11 cellular contexts compared by ENCODE assay signal in the genomic region with DNA sequence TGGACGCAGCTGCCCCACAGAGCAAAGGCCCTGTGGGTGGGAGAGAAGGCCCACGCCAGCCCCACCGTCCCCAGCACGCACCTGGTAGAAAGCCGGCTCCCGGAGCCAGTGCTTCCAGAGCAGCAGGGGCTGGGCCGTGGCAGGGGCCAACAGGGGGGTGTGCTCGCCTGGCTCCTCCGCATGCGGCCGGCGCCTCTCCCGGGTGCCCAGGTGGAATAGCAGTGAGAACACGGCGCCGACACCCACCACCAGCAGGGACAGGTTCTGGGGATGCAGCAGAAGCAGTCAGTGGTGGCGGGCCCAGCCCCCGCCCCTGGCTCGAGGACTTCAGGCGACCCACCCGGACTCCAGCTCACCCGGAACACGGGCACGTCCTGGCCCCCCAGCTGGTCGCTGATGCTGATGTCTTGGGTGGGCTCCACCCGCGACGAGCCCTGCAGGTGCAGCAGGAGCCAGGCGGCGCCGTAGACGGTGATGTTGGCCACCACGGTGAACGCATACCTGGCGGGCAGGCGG. TPM values are rescaled to one million over a fixed set of nuclear protein-coding genes. Genes with fewer than 3 reads are reported as not detected.
"Had no signal": no experiment of that assay in that cellular context is flagged by ENCODE, and none has a peak within 500 bp of the region (broad histone marks: within the 10 kb centered on the region; RNA-seq: fewer than 3 reads in every experiment).

No MANE protein-coding gene starts in this region.

- FAIRE-seq: small intestine had no signal

- H3K27ac Mint-ChIP-seq: activated CD4-positive, alpha-beta memory T cell treated with anti-CD3 and anti-CD28 coated beads for 36 hours; activated T-helper 1 cell treated with anti-CD3 and anti-CD28 coated beads, Interleukin-12 subunit alpha, Interleukin-12 subunit beta, Interleukin-2, Interleukin-4 antibody, amounts not matched to agents 30 ng/mL and 10 ng/mL and 1 ng/mL, durations not matched to agents 14 hours and 24 hours and 36 hours; stimulated activated memory B cell treated with anti-CD40 and anti-IgM and Interleukin-4, amounts not matched to agents 10 μg/mL and 1 μg/mL and 100 μg/mL, for 72 hours had no signal

- H3K79me2 ChIP-seq: hepatocyte had no signal

- H2AFZ ChIP-seq: hepatocyte had no signal

- H3K27ac ChIP-seq: coronary artery, hepatocyte, right atrium auricular region, VCaP had no signal

- H3K27me3 ChIP-seq: hepatocyte, right atrium auricular region had no signal

- H3K9me3 Mint-ChIP-seq: activated CD4-positive, alpha-beta memory T cell treated with anti-CD3 and anti-CD28 coated beads for 36 hours; activated T-helper 1 cell treated with anti-CD3 and anti-CD28 coated beads, Interleukin-12 subunit alpha, Interleukin-12 subunit beta, Interleukin-2, Interleukin-4 antibody, amounts not matched to agents 30 ng/mL and 10 ng/mL and 1 ng/mL, durations not matched to agents 14 hours and 24 hours and 36 hours; stimulated activated memory B cell treated with anti-CD40 and anti-IgM and Interleukin-4, amounts not matched to agents 10 μg/mL and 1 μg/mL and 100 μg/mL, for 72 hours had no signal

- H3K4me3 Mint-ChIP-seq: activated CD4-positive, alpha-beta memory T cell treated with anti-CD3 and anti-CD28 coated beads for 36 hours; activated T-helper 1 cell treated with anti-CD3 and anti-CD28 coated beads, Interleukin-12 subunit alpha, Interleukin-12 subunit beta, Interleukin-2, Interleukin-4 antibody, amounts not matched to agents 30 ng/mL and 10 ng/mL and 1 ng/mL, durations not matched to agents 14 hours and 24 hours and 36 hours had no signal

- H3K27me3 Mint-ChIP-seq: activated CD4-positive, alpha-beta memory T cell treated with anti-CD3 and anti-CD28 coated beads for 36 hours; stimulated activated memory B cell treated with anti-CD40 and anti-IgM and Interleukin-4, amounts not matched to agents 10 μg/mL and 1 μg/mL and 100 μg/mL, for 72 hours had no signal

- H3K4me2 ChIP-seq: hepatocyte had no signal

- H3K9me3 ChIP-seq: right atrium auricular region had no signal

- H3K4me3 ChIP-seq: coronary artery, hepatocyte, right atrium auricular region had no signal

- ATAC-seq: stimulated activated memory B cell treated with anti-CD40 and anti-IgM and Interleukin-4, amounts not matched to agents 10 μg/mL and 1 μg/mL and 100 μg/mL, for 72 hours had no signal

- DNase-seq: small intestine, T-helper 1 cell had no signal

- H3K36me3 ChIP-seq: right atrium auricular region had no signal

RNA-seq across cellular contexts. Expression of a gene that starts 8.9 kb away (rescaled TPM):
- total RNA-seq: hepatocyte, kidney epithelial cell, myocyte, right atrium auricular region had no signal

RNA-seq across cellular contexts. Expression of a gene that starts 37.5 kb away (rescaled TPM):
- total RNA-seq: hepatocyte had no signal
